12 cellular contexts compared by ENCODE assay signal in the genomic region with DNA sequence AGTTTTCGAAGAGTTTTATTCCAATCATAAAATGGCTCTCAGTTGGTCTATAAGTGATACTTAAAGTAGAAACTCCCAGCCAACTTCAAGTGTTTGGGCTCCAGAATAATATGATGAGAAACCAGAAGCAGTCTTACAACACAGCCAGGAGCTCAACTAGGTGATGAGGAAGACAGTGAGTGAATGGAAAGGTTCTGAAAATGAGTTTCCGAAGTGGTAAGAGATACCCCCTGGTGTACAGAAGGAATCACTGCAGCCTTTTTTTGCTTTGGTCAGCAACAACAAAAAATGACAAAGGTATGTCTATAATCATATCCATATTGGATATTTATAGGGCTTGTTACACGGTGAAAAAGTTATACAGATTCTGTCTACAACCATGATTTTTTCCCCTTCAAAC. TPM values are rescaled to one million over a fixed set of nuclear protein-coding genes. Genes with fewer than 3 reads are reported as not detected.
DNase-seq lines count a peak whose midpoint lies in the region; TF ChIP-seq lines count a peak whose summit lies in the region.
"Had no signal": no experiment of that assay in that cellular context is flagged by ENCODE, and none has a peak within 500 bp of the region (broad histone marks: within the 10 kb centered on the region; RNA-seq: fewer than 3 reads in every experiment).

No MANE protein-coding gene starts in this region.

- no peak overlapping the region for H3K9ac ChIP-seq in mesenchymal stem cell (ENCODE audit: low read length)

- no peak overlapping the region for H2BK120ac ChIP-seq in mesenchymal stem cell (ENCODE audit: low read depth, low read length)

- no peak overlapping the region for H3K27ac ChIP-seq in mesenchymal stem cell (ENCODE audit: low read length, poor library complexity, severe bottlenecking)

- no peak overlapping the region for H3K4me2 ChIP-seq in mesenchymal stem cell (ENCODE audit: low read length, poor library complexity, severe bottlenecking)

- no peaks in the 10 kb centered on the region for H3K27me3 ChIP-seq in mesenchymal stem cell (ENCODE audit: control insufficient read depth in 1 of 2, insufficient read depth in 1 of 2, low read length in 2 of 2)

- in situ Hi-C loops in ACHN (cut with HindIII; ENCODE audit: low pct_ligation_motif_present, low pct_unique_long_range_greater_than_20kb, low sequenced_read_pairs), result no loop called here

- H4K8ac ChIP-seq in mesenchymal stem cell (ENCODE audit: low read length), result no peak overlapping the region

- no peaks in the 10 kb centered on the region for H3K36me3 ChIP-seq in mesenchymal stem cell (ENCODE audit: control insufficient read depth in 1 of 2, insufficient read depth in 2 of 2, low read depth in 1 of 2, low read length in 2 of 2)

- H2AFZ ChIP-seq in mesenchymal stem cell (ENCODE audit: low read depth, low read length), result no peak overlapping the region

- no peak overlapping the region for H4K91ac ChIP-seq in mesenchymal stem cell (ENCODE audit: low read length)

- H2BK12ac ChIP-seq in mesenchymal stem cell (ENCODE audit: low read length in 2 of 2), result no peak overlapping the region

- H3K9me3 ChIP-seq in mesenchymal stem cell (ENCODE audit: control insufficient read depth, low read length), result no peaks in the 10 kb centered on the region

- no peaks in the 10 kb centered on the region for H3K79me1 ChIP-seq in mesenchymal stem cell (replicated peaks; ENCODE audit: low read length, poor library complexity, severe bottlenecking)

- H2AK5ac ChIP-seq in mesenchymal stem cell (ENCODE audit: low read length, severe bottlenecking), result no peak overlapping the region

- no peak overlapping the region for H3K23ac ChIP-seq in mesenchymal stem cell (ENCODE audit: low read length in 2 of 2)

- H3K14ac ChIP-seq in mesenchymal stem cell (ENCODE audit: low read length in 2 of 2), result no peak overlapping the region

- H2BK5ac ChIP-seq in mesenchymal stem cell (ENCODE audit: low read depth, low read length, poor library complexity, severe bottlenecking), result no peak overlapping the region

- H3K4me3 ChIP-seq in HFF-Myc (replicated peaks; ENCODE audit: low read depth, low read length), result no peak overlapping the region
- no peak overlapping the region for H3K4me3 ChIP-seq in fibroblast of pulmonary artery (replicated peaks; ENCODE audit: low read depth, low read length)
- H3K4me3 ChIP-seq in mesenchymal stem cell (ENCODE audit: insufficient read depth in 1 of 2, low read depth in 1 of 2, low read length in 2 of 2), result no peak overlapping the region

- TF ChIP-seq CTCF in HFF-Myc (IDR thresholded peaks at IDR 0.05; ENCODE audit: low read depth, low read length, missing control alignments), result peak; percentile 21
- peak; percentile 22 for TF ChIP-seq CTCF in fibroblast of pulmonary artery (IDR thresholded peaks at IDR 0.05; ENCODE audit: low read length, missing control alignments)

- peak; percentile 25 for DNase-seq in ACHN
- DNase-seq in HFF-Myc (ENCODE audit: extremely low read depth, low read depth), result no peak
- peak; percentile 48 for DNase-seq in RKO (ENCODE audit: low spot score)
- no peak for DNase-seq in fibroblast of pulmonary artery (ENCODE audit: low read depth)
- DNase-seq in HuH-7.5 (ENCODE audit: low spot score), result no peak
- DNase-seq in HK-2 (ENCODE audit: unreplicated experiment), result no peak
- DNase-seq in stimulated activated CD4-positive, alpha-beta T cell treated with anti-CD3 and anti-CD28 coated beads, Interleukin-1b, Interleukin-23, amount 100 ng/mL, for 48 hours, result no peak
- no peak for DNase-seq in mesenchymal stem cell
- DNase-seq: aorta; CD4-positive, alpha-beta T cell; naive B cell; NCI-H748 treated with DMSO at 0.1 percent for 48 hours had no signal

- H2BK15ac ChIP-seq in mesenchymal stem cell (ENCODE audit: low read depth, poor library complexity, severe bottlenecking), result no peak overlapping the region

- no peak overlapping the region for H3K18ac ChIP-seq in mesenchymal stem cell (ENCODE audit: low read depth in 1 of 2, low read length in 2 of 2)

- no peaks in the 10 kb centered on the region for H3K4me1 ChIP-seq in mesenchymal stem cell (ENCODE audit: control insufficient read depth, insufficient read depth, low read depth, low read length)

- 40% methylated on average over 1 of the region's 3 CpGs for WGBS in mesenchymal stem cell

- no peak overlapping the region for H3K4ac ChIP-seq in mesenchymal stem cell (ENCODE audit: low read depth in 1 of 2, low read length in 2 of 2)

RNA-seq across cellular contexts. Expression of gene KRTAP19-1, which starts 16.5 kb away (rescaled TPM):
- polyA plus RNA-seq in mesenchymal stem cell (2013, experiment 1 of 2), result not detected
- polyA plus RNA-seq in mesenchymal stem cell (2013, experiment 2 of 2), result not detected
- polyA plus RNA-seq: aorta had no signal

RNA-seq across cellular contexts. Expression of gene KRTAP19-2, which starts 23.5 kb away (rescaled TPM):
- not detected for polyA plus RNA-seq in mesenchymal stem cell (2013, experiment 1 of 2)
- polyA plus RNA-seq in mesenchymal stem cell (2013, experiment 2 of 2), result not detected
- polyA plus RNA-seq: aorta had no signal

RNA-seq across cellular contexts. Expression of gene KRTAP15-1, which starts 23.6 kb away (rescaled TPM):
- not detected for polyA plus RNA-seq in mesenchymal stem cell (2013, experiment 1 of 2)
- not detected for polyA plus RNA-seq in mesenchymal stem cell (2013, experiment 2 of 2)
- polyA plus RNA-seq: aorta had no signal

RNA-seq across cellular contexts. Expression of gene KRTAP19-3, which starts 28.1 kb away (rescaled TPM):
- polyA plus RNA-seq in mesenchymal stem cell (2013, experiment 1 of 2), result not detected
- polyA plus RNA-seq in mesenchymal stem cell (2013, experiment 2 of 2), result not detected
- polyA plus RNA-seq: aorta had no signal

RNA-seq across cellular contexts. Expression of gene KRTAP19-4, which starts 33.3 kb away (rescaled TPM):
- polyA plus RNA-seq in mesenchymal stem cell (2013, experiment 1 of 2), result not detected
- polyA plus RNA-seq in mesenchymal stem cell (2013, experiment 2 of 2), result not detected
- polyA plus RNA-seq: aorta had no signal

Comparison
In these comparisons a context has a peak if more than half of its experiments do, and no peak if none do; other contexts are left out.
1. DNase-seq: peak in ACHN (single experiment) and RKO (single experiment); none in HFF-Myc (single experiment), fibroblast of pulmonary artery (single experiment), HuH-7.5 (single experiment), HK-2 (single experiment), stimulated activated CD4-positive, alpha-beta T cell treated with anti-CD3 and anti-CD28 coated beads, Interleukin-1b, Interleukin-23, amount 100 ng/mL, for 48 hours (single experiment) and mesenchymal stem cell (single experiment).